Comparison of ENCODE assay signal across 8 cellular contexts in the genomic region with DNA sequence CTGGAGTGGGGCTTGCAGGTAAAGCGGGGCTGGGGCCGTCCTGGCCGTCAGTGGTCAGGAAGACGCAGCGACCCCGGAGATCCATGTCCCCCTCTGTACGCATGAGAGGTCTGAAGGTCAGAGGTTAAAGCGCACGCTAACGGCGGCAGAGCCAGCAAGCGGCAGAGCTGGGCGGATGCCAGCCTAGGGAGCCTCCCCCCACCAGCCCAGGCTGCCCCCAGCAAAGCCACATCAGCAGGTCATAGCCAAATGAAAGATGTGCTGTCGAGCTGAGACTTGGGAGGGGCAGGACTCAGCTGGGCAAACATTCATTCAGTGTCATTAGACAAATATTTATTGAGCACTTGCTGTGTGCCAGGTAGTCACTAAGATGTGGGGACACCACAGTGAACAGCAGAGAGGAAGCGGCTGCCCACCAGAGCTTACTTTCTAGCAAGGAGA. TPM values are rescaled to one million over a fixed set of nuclear protein-coding genes. Genes with fewer than 3 reads are reported as not detected.
DNase-seq lines count a peak whose midpoint lies in the region; ATAC-seq and TF ChIP-seq lines count a peak whose summit lies in the region.

No MANE protein-coding gene starts in this region.

- TF ChIP-seq EP300 in transverse colon (IDR thresholded peaks at IDR 0.05; ENCODE audit: low read depth) = no peak

- no peak for DNase-seq in breast epithelium (ENCODE audit: low spot score in 2 of 2)
- DNase-seq in MCF 10A (ENCODE audit: unreplicated experiment) = no peak
- DNase-seq in NCI-H69 (lab: John Stamatoyannopoulos, UW) = peak; percentile 81
- DNase-seq in right cardiac atrium = no peak
- DNase-seq in transverse colon = no peak
- DNase-seq in SW480 (ENCODE audit: low spot score) = no peak
- DNase-seq in middle frontal gyrus (ENCODE audit: extremely low spot score, low spot score) = no peak

- H3K4me1 ChIP-seq in breast epithelium = peaks cover 0 to 4% of the 10 kb centered on the region in 2 donors
- H3K4me1 ChIP-seq in right cardiac atrium (ENCODE audit: control insufficient read depth, insufficient read depth, low read length) = no peaks in the 10 kb centered on the region
- H3K4me1 ChIP-seq in transverse colon = peaks cover 0 to 16% (median 14%) of the 10 kb centered on the region in 4 donors

- H3K36me3 ChIP-seq in breast epithelium (no peaks in the 10 kb centered on the region), transverse colon (no peaks in the 10 kb centered on the region)

- H3K27me3 Mint-ChIP-seq in MCF 10A (ENCODE audit: insufficient read depth, unreplicated experiment) = no peaks in the 10 kb centered on the region

- no peak for TF ChIP-seq POLR2A in breast epithelium (IDR thresholded peaks at IDR 0.05)
- no peak for TF ChIP-seq POLR2A in transverse colon (IDR thresholded peaks at IDR 0.05)

- H3K27me3 ChIP-seq in breast epithelium (peaks cover 7 to 42% of the 10 kb centered on the region in 2 donors), right cardiac atrium (ENCODE audit: control insufficient read depth, insufficient read depth) (no peaks in the 10 kb centered on the region), transverse colon (peaks cover 54% of the 10 kb centered on the region)

- WGBS in right cardiac atrium = 13% methylated on average over 15 of the region's 15 CpGs
- 27 to 60% methylated on average over 1 to 15 of the region's 15 CpGs for WGBS in transverse colon (ENCODE audit: low coverage in 1 of 2), 2 donors

- peaks cover 5% of the 10 kb centered on the region for H3K36me3 Mint-ChIP-seq in MCF 10A (ENCODE audit: insufficient read depth, unreplicated experiment)

- BruUV-seq in MCF 10A (replicated peaks; lab: Mats Ljungman, UMichigan) = no TSS peak

- H3K4me3 ChIP-seq in breast epithelium = peak overlapping the region in 2 of 3 donors; percentile 55 to 75
- peak overlapping the region; percentile 21 for H3K4me3 ChIP-seq in right cardiac atrium (ENCODE audit: low read length)
- peak overlapping the region; percentile 16 to 53 (median 41) for H3K4me3 ChIP-seq in transverse colon

- no peak overlapping the region for H3K4me3 Mint-ChIP-seq in MCF 10A (ENCODE audit: unreplicated experiment)

- peaks cover 19% of the 10 kb centered on the region for H3K9me3 Mint-ChIP-seq in MCF 10A (ENCODE audit: unreplicated experiment)

- CTCF ChIA-PET in MCF 10A (lab: Yijun Ruan, JAX) = interaction anchor here (0.7 kb wide), 1 partner anchor 347 kb away, joined by 4 read pairs; no protein-coding TSS in a partner anchor

- ATAC-seq in right cardiac atrium = no peak
- ATAC-seq in HG03097 (IDR thresholded peaks at IDR 0.05; ENCODE audit: low FRiP score, unreplicated experiment) = no peak

- H3K4me1 Mint-ChIP-seq in MCF 10A (ENCODE audit: insufficient read depth, unreplicated experiment) = no peaks in the 10 kb centered on the region

- intact Hi-C loops in breast epithelium (cut with DNase I; ENCODE audit: low total_unique reads) = no loop called here
- intact Hi-C loops in MCF 10A (cut with micrococcal nuclease) = no loop called here
- intact Hi-C loops in right cardiac atrium (cut with DNase I) = no loop called here
- intact Hi-C loops in transverse colon (cut with DNase I; ENCODE audit: low total_unique reads) = no loop called here

- H3K27ac Mint-ChIP-seq in MCF 10A (ENCODE audit: low read depth, unreplicated experiment) = no peak overlapping the region

- POLR2A ChIA-PET in MCF 10A (lab: Yijun Ruan, JAX) = no interaction called here

- H3K27ac ChIP-seq in breast epithelium (no peak overlapping the region), right cardiac atrium (ENCODE audit: low read length) (no peak overlapping the region), transverse colon (no peak overlapping the region)

- peaks cover 5 to 12% of the 10 kb centered on the region in 2 donors for H3K9me3 ChIP-seq in breast epithelium
- no peaks in the 10 kb centered on the region for H3K9me3 ChIP-seq in right cardiac atrium (ENCODE audit: control insufficient read depth, low read length)
- H3K9me3 ChIP-seq in transverse colon = no peaks in the 10 kb centered on the region

- TF ChIP-seq CTCF in breast epithelium (IDR thresholded peaks at IDR 0.05) = no peak
- TF ChIP-seq CTCF in MCF 10A (IDR thresholded peaks at IDR 0.05; ENCODE audit: unreplicated experiment) = no peak
- TF ChIP-seq CTCF in transverse colon (IDR thresholded peaks at IDR 0.05) = no peak

- in situ Hi-C loops in transverse colon (cut with MboI; ENCODE audit: low pct_ligation_motif_present in 1 of 4, low pct_unique_long_range_greater_than_20kb in 1 of 4, low sequenced_read_pairs in 3 of 4) = no loop called here

RNA-seq across cellular contexts. Expression of gene JAKMIP1, which starts 0.6 kb away (rescaled TPM):
- total RNA-seq in breast epithelium (under 1 TPM; 0.66 to 0.88 (median 0.80) TPM), MCF 10A (2022) (not detected in 2 replicates), right cardiac atrium (under 1 TPM in 2 of 4 donors, not detected in 2; 0.20 to 0.28 TPM), transverse colon (1 to 10 TPM in 2 of 4 donors, not detected in 2; 1.2 to 1.7 TPM)
- polyA plus RNA-seq in right cardiac atrium = 0.07 TPM
